8 cellular contexts compared by ENCODE assay signal in the genomic region with DNA sequence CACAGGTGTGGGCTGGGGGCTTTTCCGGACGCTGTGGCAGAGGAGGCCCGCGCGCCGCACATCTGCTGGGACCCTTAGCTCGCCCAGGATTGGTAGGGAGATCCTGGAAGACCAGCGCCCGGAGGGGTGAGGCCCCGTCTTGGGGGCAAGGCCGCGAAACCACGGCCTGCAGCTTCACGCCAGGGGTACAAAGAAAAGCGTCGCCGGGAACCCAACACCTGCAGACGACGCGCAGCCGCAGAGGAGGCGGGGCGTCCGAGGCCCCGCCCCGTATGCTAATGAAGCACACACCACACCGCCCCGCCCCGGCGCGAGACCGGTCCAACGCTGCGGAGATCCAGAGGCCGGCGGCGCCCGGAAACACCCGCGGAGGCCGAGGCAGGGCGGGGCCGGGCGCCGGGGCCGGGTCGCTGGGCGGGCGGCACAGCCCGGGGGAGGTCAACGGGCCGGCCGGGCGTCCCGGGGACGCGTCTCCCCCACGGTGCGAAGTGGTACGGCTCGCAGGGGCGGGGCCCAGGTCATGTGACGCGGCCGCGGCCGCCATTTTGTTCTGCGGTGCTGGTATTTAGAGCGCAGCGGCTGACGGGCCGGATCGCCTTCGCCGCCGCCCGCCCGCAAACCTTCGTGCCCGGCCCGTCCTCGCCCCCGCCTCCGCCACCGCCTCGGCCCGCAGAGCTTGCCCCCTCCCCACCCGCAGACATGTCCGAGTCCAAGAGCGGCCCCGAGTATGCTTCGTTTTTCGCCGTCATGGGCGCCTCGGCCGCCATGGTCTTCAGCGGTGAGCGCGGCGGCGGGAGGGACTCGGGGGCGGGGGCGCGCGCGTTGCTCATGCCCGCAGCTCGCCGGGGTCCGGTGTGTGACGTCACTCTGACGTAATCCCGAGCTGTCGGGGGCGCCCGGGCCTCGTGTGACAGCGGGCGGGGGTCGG. TPM values are rescaled to one million over a fixed set of nuclear protein-coding genes. Genes with fewer than 3 reads are reported as not detected.
DNase-seq lines count a peak whose midpoint lies in the region; ATAC-seq and TF ChIP-seq lines count a peak whose summit lies in the region.

A gene (plus strand): TSS at position 548 of the 928 bp plus-strand sequence. CDS start 152 bp downstream, at position 700.

- TF ChIP-seq CTCF in endothelial cell (IDR thresholded peaks at IDR 0.05; ENCODE audit: unreplicated experiment) = no peak

- H3K27me3 ChIP-seq in HUES6 (ENCODE audit: control insufficient read depth, insufficient read depth, low read length) (no peaks in the 10 kb centered on the region), NT2/D1 (ENCODE audit: insufficient read depth, insufficient read length) (no peaks in the 10 kb centered on the region)

- H3K4me3 Mint-ChIP-seq in endothelial cell (ENCODE audit: unreplicated experiment) = peak within 1 kb of the TSS; percentile 97

- DNase-seq in Caki2 (ENCODE audit: low read depth) (peak; percentile 97), NT2/D1 (ENCODE audit: low read depth, low spot score) (peak; percentile 84), endothelial cell (ENCODE audit: low spot score) (peak; percentile 87), midbrain (lab: John Stamatoyannopoulos, UW) (peak; percentile 91)
- DNase-seq in activated CD8-positive, alpha-beta memory T cell treated with anti-CD3 and anti-CD28 coated beads, Interleukin-2, amount 50 U/mL, for 4 hours = peak; percentile 91
- DNase-seq in stimulated activated CD8-positive, alpha-beta memory T cell treated with anti-CD3 and anti-CD28 coated beads, Interleukin-15, amount 100 ng/mL, for 48 hours (ENCODE audit: low read depth in 2 of 2) = peak; percentile 81 to 83

- peaks cover 37% of the 10 kb centered on the region for H3K27me3 Mint-ChIP-seq in endothelial cell (ENCODE audit: unreplicated experiment)

- H3K9ac ChIP-seq in HUES6 (ENCODE audit: low read length) (peak within 1 kb of the TSS; percentile 93), NT2/D1 (ENCODE audit: insufficient read length, low read depth) (peak within 1 kb of the TSS; percentile 96)

- H3K9me3 ChIP-seq in HUES6 (ENCODE audit: control insufficient read depth, insufficient read depth, low read depth, low read length) (no peaks in the 10 kb centered on the region), NT2/D1 (ENCODE audit: insufficient read depth, low read length) (no peaks in the 10 kb centered on the region)

- in situ Hi-C loops in Caki2 (cut with HindIII; ENCODE audit: low pct_unique_long_range_greater_than_20kb, low sequenced_read_pairs) = loop anchor here (25.0 kb wide), 1 partner anchor 476 kb away; a partner anchor contains a TSS

- H3K36me3 ChIP-seq in HUES6 (ENCODE audit: control insufficient read depth, insufficient read depth, low read length) (no peaks in the 10 kb centered on the region), NT2/D1 (ENCODE audit: insufficient read depth, insufficient read length, low read length) (peaks cover 26% of the 10 kb centered on the region)

- peak within 1 kb of the TSS; percentile 95 for H3K27ac ChIP-seq in HUES6 (ENCODE audit: low read depth, low read length)

- H3K4me1 ChIP-seq in HUES6 (ENCODE audit: control insufficient read depth, insufficient read depth, low read length) = peaks cover 34% of the 10 kb centered on the region
- H3K4me1 ChIP-seq in NT2/D1 (ENCODE audit: insufficient read depth, insufficient read length) = peaks cover 31% of the 10 kb centered on the region

- peak; percentile 63 for ATAC-seq in GM21423 (IDR thresholded peaks at IDR 0.05; ENCODE audit: unreplicated experiment)

- H3K4me3 ChIP-seq in HUES6 (ENCODE audit: low read depth, low read length) (peak within 1 kb of the TSS; percentile 70), NT2/D1 (ENCODE audit: insufficient read length, low read depth) (peak within 1 kb of the TSS; percentile 91)

- H3K9me3 Mint-ChIP-seq in endothelial cell (ENCODE audit: unreplicated experiment) = no peaks in the 10 kb centered on the region

- peak within 1 kb of the TSS; percentile 89 for H3K27ac Mint-ChIP-seq in endothelial cell (ENCODE audit: unreplicated experiment)

- peaks cover 15% of the 10 kb centered on the region for H3K36me3 Mint-ChIP-seq in endothelial cell (ENCODE audit: low read depth, unreplicated experiment)

- H3K4me1 Mint-ChIP-seq in endothelial cell (ENCODE audit: unreplicated experiment) = peaks cover 45% of the 10 kb centered on the region

RNA-seq across cellular contexts. Expression of the gene that starts here (rescaled TPM):
- total RNA-seq in Caki2 (2014; rRNA removed; shearing (Covaris generic); ENCODE audit: low replicate concordance) = 18.4 and 27.8 TPM in 2 replicates
- 157 TPM for total RNA-seq in endothelial cell (ENCODE audit: unreplicated experiment)

Comparison
In these comparisons a context has a peak if more than half of its experiments do, and no peak if none do; other contexts are left out.
1. Peak in every context shown above with its lines: DNase-seq, ATAC-seq, H3K4me3 ChIP-seq and H3K27ac ChIP-seq.